Comparison of ENCODE assay signal across 12 cellular contexts in the genomic region with DNA sequence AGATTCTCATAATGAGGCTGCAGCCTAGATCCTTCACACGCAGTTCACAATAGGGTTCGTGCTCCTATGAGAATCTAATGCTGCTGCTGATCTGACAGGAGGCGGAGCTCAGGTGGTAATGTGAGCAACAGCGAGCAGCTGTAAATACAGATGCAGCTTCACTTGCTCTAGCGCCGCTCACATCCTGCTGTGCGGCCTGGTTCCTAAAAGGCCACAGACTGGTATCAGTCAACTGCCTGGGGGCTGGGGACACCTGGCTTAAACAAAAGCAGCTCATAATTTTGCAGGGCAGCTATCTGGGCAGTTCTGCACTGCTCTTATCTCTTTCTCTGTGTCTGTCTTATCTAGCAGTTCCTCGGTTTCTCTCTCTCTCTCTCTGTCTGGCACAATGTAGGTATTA. TPM values are rescaled to one million over a fixed set of nuclear protein-coding genes. Genes with fewer than 3 reads are reported as not detected.
DNase-seq lines count a peak whose midpoint lies in the region; ATAC-seq, FAIRE-seq and TF ChIP-seq lines count a peak whose summit lies in the region.
"Had no signal": no experiment of that assay in that cellular context is flagged by ENCODE, and none has a peak within 500 bp of the region (broad histone marks: within the 10 kb centered on the region; RNA-seq: fewer than 3 reads in every experiment).

No MANE protein-coding gene starts in this region.

- no peak for TF ChIP-seq CTCF in testis (IDR thresholded peaks at IDR 0.05)

- no peaks in the 10 kb centered on the region for H3K9me3 ChIP-seq in testis

- H3K27ac Mint-ChIP-seq in activated T-cell treated with anti-CD3 and anti-CD28 coated beads, Interleukin-2, amount 50 U/mL, for 72 hours: no peak overlapping the region
- H3K27ac Mint-ChIP-seq in T-helper 2 cell treated with Interferon-gamma antibody and Interleukin-4, amounts not matched to agents 5 μg/mL and 100 μg/mL, for 36 hours: no peak overlapping the region

- H3K4me3 Mint-ChIP-seq in activated T-cell treated with anti-CD3 and anti-CD28 coated beads, Interleukin-2, amount 50 U/mL, for 72 hours: peak overlapping the region; percentile 21 to 31
- no peak overlapping the region for H3K4me3 Mint-ChIP-seq in T-helper 2 cell treated with Interferon-gamma antibody and Interleukin-4, amounts not matched to agents 5 μg/mL and 100 μg/mL, for 36 hours

- no peaks in the 10 kb centered on the region for H3K4me1 ChIP-seq in testis

- H3K4me3 ChIP-seq in testis: no peak overlapping the region
- H3K4me3 ChIP-seq: dorsolateral prefrontal cortex, skin epidermis had no signal

- H3K27me3 ChIP-seq in testis: no peaks in the 10 kb centered on the region
- H3K27me3 ChIP-seq: dorsolateral prefrontal cortex had no signal

- peaks cover 17% of the 10 kb centered on the region for H3K4me1 Mint-ChIP-seq in activated T-cell treated with anti-CD3 and anti-CD28 coated beads, Interleukin-2, amount 50 U/mL, for 72 hours (ENCODE audit: low read depth)
- H3K4me1 Mint-ChIP-seq in T-helper 2 cell treated with Interferon-gamma antibody and Interleukin-4, amounts not matched to agents 5 μg/mL and 100 μg/mL, for 36 hours (ENCODE audit: low read depth): peaks cover 12% of the 10 kb centered on the region

- peaks cover 4 to 12% of the 10 kb centered on the region in 2 donors for H3K36me3 Mint-ChIP-seq in activated T-cell treated with anti-CD3 and anti-CD28 coated beads, Interleukin-2, amount 50 U/mL, for 72 hours (ENCODE audit: insufficient read depth in 2 of 2)
- peaks cover 17% of the 10 kb centered on the region for H3K36me3 Mint-ChIP-seq in T-helper 2 cell treated with Interferon-gamma antibody and Interleukin-4, amounts not matched to agents 5 μg/mL and 100 μg/mL, for 36 hours (ENCODE audit: low read depth)

- ATAC-seq in GM21390 (IDR thresholded peaks at IDR 0.05; ENCODE audit: unreplicated experiment) (peak; percentile 85), HG03571 (IDR thresholded peaks at IDR 0.05; ENCODE audit: unreplicated experiment) (peak; percentile 89)
- peak; percentile 83 to 90 for ATAC-seq in activated T-cell treated with anti-CD3 and anti-CD28 coated beads, Interleukin-2, amount 50 U/mL, for 72 hours (replicated peaks in 1 of 2)

- H3K36me3 ChIP-seq in testis (ENCODE audit: low read depth, missing control alignments): no peaks in the 10 kb centered on the region

- no peaks in the 10 kb centered on the region for H3K27me3 Mint-ChIP-seq in activated T-cell treated with anti-CD3 and anti-CD28 coated beads, Interleukin-2, amount 50 U/mL, for 72 hours (ENCODE audit: low read depth)
- no peaks in the 10 kb centered on the region for H3K27me3 Mint-ChIP-seq in T-helper 2 cell treated with Interferon-gamma antibody and Interleukin-4, amounts not matched to agents 5 μg/mL and 100 μg/mL, for 36 hours (ENCODE audit: low read depth)

- peaks cover 6 to 8% of the 10 kb centered on the region in 2 donors for H3K9me3 Mint-ChIP-seq in activated T-cell treated with anti-CD3 and anti-CD28 coated beads, Interleukin-2, amount 50 U/mL, for 72 hours
- H3K9me3 Mint-ChIP-seq in T-helper 2 cell treated with Interferon-gamma antibody and Interleukin-4, amounts not matched to agents 5 μg/mL and 100 μg/mL, for 36 hours: peaks cover 14% of the 10 kb centered on the region

- DNase-seq in GM12891 (ENCODE audit: insufficient read length, low spot score): no peak
- DNase-seq in activated T-cell treated with anti-CD3 and anti-CD28 coated beads, Interleukin-2, amount 50 U/mL, for 72 hours: no peak
- DNase-seq in GM19239 (ENCODE audit: insufficient read length, low spot score): no peak
- DNase-seq in testis: no peak
- no peak for DNase-seq in cerebellar cortex (ENCODE audit: low spot score)
- DNase-seq in T-helper 2 cell treated with Interferon-gamma antibody and Interleukin-4, amounts not matched to agents 5 μg/mL and 100 μg/mL, for 36 hours (ENCODE audit: low spot score): no peak
- DNase-seq: dorsolateral prefrontal cortex, hippocampal formation, NCI-H1694 treated with DMSO at 0.1 percent for 48 hours had no signal

- H3K27ac ChIP-seq in testis: no peak overlapping the region
- H3K27ac ChIP-seq: dorsolateral prefrontal cortex, skin epidermis had no signal

- WGBS in testis, 2 donors: 92 to 94% methylated on average over 8 of the region's 8 CpGs

- intact Hi-C loops in testis (cut with DNase I; ENCODE audit: low total_unique reads): no loop called here

- TF ChIP-seq POLR2A in GM12891 (IDR thresholded peaks at IDR 0.05; ENCODE audit: low read depth, low read length) (no peak), testis (IDR thresholded peaks at IDR 0.05) (no peak)

- FAIRE-seq in GM12891 (lab: Jason Lieb, UNC) (peak; percentile 61), GM19239 (lab: Jason Lieb, UNC) (no peak)

TF ChIP-seq in GM12891, 5 proteins besides CTCF, POLR2A, EP300 and RAD21:
- TF ChIP-seq SPI1 (IDR thresholded peaks at IDR 0.05; ENCODE audit: low read depth, low read length): no peak
- TF ChIP-seq PAX5 (IDR thresholded peaks at IDR 0.05; ENCODE audit: insufficient read depth, low read length, severe bottlenecking): no peak
- no peak for TF ChIP-seq TAF1 (IDR thresholded peaks at IDR 0.05; ENCODE audit: low read depth, low read length)
- TF ChIP-seq POLR2AphosphoS5 (IDR thresholded peaks at IDR 0.05; ENCODE audit: low read depth, low read length): no peak
- no peak for TF ChIP-seq POU2F2 (IDR thresholded peaks at IDR 0.05; ENCODE audit: low read depth, low read length)

RNA-seq across cellular contexts. Expression of a gene that starts 20.4 kb away (rescaled TPM):
- 65.3 TPM for polyA plus RNA-seq in GM12891 (2012; ENCODE audit: low read depth, missing spikeins)
- 10 to 100 TPM; 73.7 to 81.8 TPM for total RNA-seq in activated T-cell treated with anti-CD3 and anti-CD28 coated beads, Interleukin-2, amount 50 U/mL, for 72 hours
- total RNA-seq in testis: 1 to 10 TPM; 2.6 to 3.0 TPM
- polyA plus RNA-seq in testis (ENCODE audit: insufficient read depth, low read depth, low replicate concordance): 2.9 TPM

Comparison
In these comparisons a context has a peak if more than half of its experiments do, and no peak if none do; other contexts are left out.
1. RNA of a gene that starts 20.4 kb away (total RNA-seq): 73.7 to 81.8 TPM in activated T-cell treated with anti-CD3 and anti-CD28 coated beads, Interleukin-2, amount 50 U/mL, for 72 hours; 2.6 to 3.0 TPM in testis; every median in the first group is over 10 times any median in the second.
2. Peak in every context shown above with its lines, with median percentiles within 50 percentile points of each other: ATAC-seq.